In the genomic region with DNA sequence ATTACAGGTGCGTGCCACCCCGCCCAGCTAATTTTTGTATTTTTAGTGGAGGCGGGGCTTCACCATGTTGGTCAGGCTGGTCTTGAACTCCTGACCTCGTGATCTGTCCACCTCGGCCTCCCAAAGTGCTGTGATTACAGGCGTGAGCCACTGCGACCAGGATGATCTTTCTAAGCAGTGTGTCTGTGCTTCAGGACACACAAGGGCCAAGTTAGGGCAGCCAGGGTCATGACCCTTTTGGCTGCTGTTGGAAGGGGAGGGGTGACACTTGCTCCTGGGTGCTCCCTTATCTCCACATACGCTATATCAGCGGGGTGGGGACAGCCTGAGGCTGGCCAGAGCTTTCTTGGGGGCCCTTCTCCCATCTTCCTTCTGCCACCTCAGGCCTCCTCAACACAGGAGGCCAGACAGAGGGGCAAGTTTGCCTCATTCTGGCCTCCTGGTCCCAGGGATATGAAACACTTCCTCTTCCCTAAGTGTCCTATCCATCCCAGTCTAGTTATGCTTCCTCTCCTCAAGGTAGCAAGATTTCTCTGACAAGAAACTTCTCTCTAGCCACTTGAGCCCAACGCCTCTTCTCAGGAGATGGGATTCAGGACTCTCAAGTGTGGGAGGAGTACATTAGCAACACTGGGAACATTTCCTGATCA, we compare ENCODE assay signal across 12 cellular contexts. TPM values are rescaled to one million over a fixed set of nuclear protein-coding genes. Genes with fewer than 3 reads are reported as not detected.
DNase-seq lines count a peak whose midpoint lies in the region; ATAC-seq and TF ChIP-seq lines count a peak whose summit lies in the region.
"Had no signal": no experiment of that assay in that cellular context is flagged by ENCODE, and none has a peak within 500 bp of the region (broad histone marks: within the 10 kb centered on the region; RNA-seq: fewer than 3 reads in every experiment).

No MANE protein-coding gene starts in this region.

- TF ChIP-seq CTCF in DOHH2 (IDR thresholded peaks at IDR 0.05; ENCODE audit: low read depth, low read length, poor library complexity, severe bottlenecking) (no peak), osteoblast (IDR thresholded peaks at IDR 0.05; ENCODE audit: extremely low read depth, low read depth, low read length) (no peak)

- H3K27me3 ChIP-seq in DOHH2 (ENCODE audit: control insufficient read depth, low read length): no peaks in the 10 kb centered on the region
- no peaks in the 10 kb centered on the region for H3K27me3 ChIP-seq in NT2/D1 (ENCODE audit: insufficient read depth, insufficient read length)
- H3K27me3 ChIP-seq in ectodermal cell (ENCODE audit: control insufficient read depth, insufficient read depth, low read length, poor library complexity, severe bottlenecking): no peaks in the 10 kb centered on the region
- H3K27me3 ChIP-seq in osteoblast (ENCODE audit: insufficient read depth, low read length): no peaks in the 10 kb centered on the region

- DNase-seq in NT2/D1 (ENCODE audit: low read depth, low spot score): no peak
- no peak for DNase-seq in osteoblast (ENCODE audit: insufficient read length, low spot score, missing footprints)
- DNase-seq in activated naive CD4-positive, alpha-beta T cell treated with anti-CD3 and anti-CD28 coated beads, Interleukin-2, amount 50 U/mL, for 16 hours: no peak
- DNase-seq in activated CD8-positive, alpha-beta memory T cell treated with anti-CD3 and anti-CD28 coated beads for 24 hours: no peak
- no peak for DNase-seq in ureter (ENCODE audit: low spot score)
- DNase-seq: activated CD4-positive, alpha-beta memory T cell treated with anti-CD3 and anti-CD28 coated beads for 36 hours; Calu3; kidney glomerular epithelial cell; RPMI8226 had no signal

- H3K9ac ChIP-seq in NT2/D1 (ENCODE audit: insufficient read length, low read depth): peak overlapping the region; percentile 95

- H3K27ac ChIP-seq in DOHH2 (ENCODE audit: low read depth, low read length) (no peak overlapping the region), ectodermal cell (ENCODE audit: insufficient read depth, low read depth, low read length, poor library complexity, severe bottlenecking) (no peak overlapping the region), osteoblast (ENCODE audit: low read depth, low read length) (no peak overlapping the region)

- H2AFZ ChIP-seq in osteoblast (ENCODE audit: low read length): no peak overlapping the region

- peaks cover 26% of the 10 kb centered on the region for H3K4me1 ChIP-seq in DOHH2 (ENCODE audit: control insufficient read depth, low read length)
- peaks cover 13% of the 10 kb centered on the region for H3K4me1 ChIP-seq in NT2/D1 (ENCODE audit: insufficient read depth, insufficient read length)
- peaks cover 8% of the 10 kb centered on the region for H3K4me1 ChIP-seq in ectodermal cell (ENCODE audit: control insufficient read depth, insufficient read depth, low read length)
- peaks cover 27% of the 10 kb centered on the region for H3K4me1 ChIP-seq in osteoblast (ENCODE audit: insufficient read depth, low read length)

- WGBS in ectodermal cell, 2 experiments: 93 to 94% methylated on average over 10 of the region's 10 CpGs

- no peaks in the 10 kb centered on the region for H3K9me3 ChIP-seq in DOHH2 (ENCODE audit: control insufficient read depth, insufficient read depth, low read length)
- H3K9me3 ChIP-seq in NT2/D1 (ENCODE audit: insufficient read depth, low read length): no peaks in the 10 kb centered on the region
- no peaks in the 10 kb centered on the region for H3K9me3 ChIP-seq in ectodermal cell (ENCODE audit: control insufficient read depth, low read length)
- H3K9me3 ChIP-seq in osteoblast (ENCODE audit: low read depth, low read length): no peaks in the 10 kb centered on the region

- H3K9me2 ChIP-seq in DOHH2 (replicated peaks; ENCODE audit: control insufficient read depth, low read length): no peaks in the 10 kb centered on the region

- ATAC-seq in HG02759 (IDR thresholded peaks at IDR 0.05; ENCODE audit: unreplicated experiment): no peak

- H3K4me2 ChIP-seq in DOHH2 (ENCODE audit: low read length) (peak overlapping the region; percentile 99), osteoblast (ENCODE audit: insufficient read depth, low read length) (peak overlapping the region; percentile 97)

- peaks cover 4% of the 10 kb centered on the region for H3K36me3 ChIP-seq in DOHH2 (ENCODE audit: control insufficient read depth, low read length)
- peaks cover 17% of the 10 kb centered on the region for H3K36me3 ChIP-seq in NT2/D1 (ENCODE audit: insufficient read depth, insufficient read length, low read length)
- no peaks in the 10 kb centered on the region for H3K36me3 ChIP-seq in ectodermal cell (ENCODE audit: control insufficient read depth, insufficient read depth, low read length)
- H3K36me3 ChIP-seq in osteoblast (ENCODE audit: insufficient read depth, low read length): no peaks in the 10 kb centered on the region

- peaks cover 48% of the 10 kb centered on the region for H3K79me2 ChIP-seq in DOHH2 (ENCODE audit: control insufficient read depth, low read length)
- peaks cover 41% of the 10 kb centered on the region for H3K79me2 ChIP-seq in osteoblast (ENCODE audit: insufficient read depth, low read length)

- H3K4me3 ChIP-seq in DOHH2 (ENCODE audit: low read length) (peak overlapping the region; percentile 97), NT2/D1 (ENCODE audit: insufficient read length, low read depth) (peak overlapping the region; percentile 91), ectodermal cell (ENCODE audit: insufficient read depth, low read depth, low read length) (peak overlapping the region; percentile 97), osteoblast (ENCODE audit: insufficient read depth, low read length) (no peak overlapping the region)

- H4K20me1 ChIP-seq in DOHH2 (ENCODE audit: control insufficient read depth, insufficient read depth, low read depth, low read length) (0 out of 2 replicates have a peak, but pooled peaks cover 4% of the 10 kb centered on the region), osteoblast (ENCODE audit: insufficient read depth, low read length) (peaks cover 2% of the 10 kb centered on the region)

- no peaks in the 10 kb centered on the region for H3F3A ChIP-seq in DOHH2 (ENCODE audit: control insufficient read depth, insufficient read depth)

RNA-seq across cellular contexts. Expression of a gene that starts 1.9 kb away (rescaled TPM):
- 6.5 TPM for polyA plus RNA-seq in ectodermal cell (2013, experiment 1 of 4)
- 8.0 TPM for polyA plus RNA-seq in ectodermal cell (2013, experiment 2 of 4)
- polyA plus RNA-seq in ectodermal cell (2013, experiment 3 of 4): 7.2 TPM
- polyA plus RNA-seq in ectodermal cell (2013, experiment 4 of 4): 8.2 TPM
- 11.9 and 13.3 TPM in 2 replicates for total RNA-seq in osteoblast
- total RNA-seq in ureter: 13.2 TPM

RNA-seq across cellular contexts. Expression of a gene that starts 25.3 kb away (rescaled TPM):
- polyA plus RNA-seq in ectodermal cell (2013, experiment 1 of 4): 15.7 TPM
- polyA plus RNA-seq in ectodermal cell (2013, experiment 2 of 4): 16.0 TPM
- 18.6 TPM for polyA plus RNA-seq in ectodermal cell (2013, experiment 3 of 4)
- 19.7 TPM for polyA plus RNA-seq in ectodermal cell (2013, experiment 4 of 4)
- 5.4 and 6.8 TPM in 2 replicates for total RNA-seq in osteoblast
- 38.4 TPM for total RNA-seq in ureter

RNA-seq across cellular contexts. Expression of a gene that starts 28.9 kb away (rescaled TPM):
- 1,891 TPM for polyA plus RNA-seq in ectodermal cell (2013, experiment 1 of 4)
- 1,816 TPM for polyA plus RNA-seq in ectodermal cell (2013, experiment 2 of 4)
- polyA plus RNA-seq in ectodermal cell (2013, experiment 3 of 4): 1,690 TPM
- polyA plus RNA-seq in ectodermal cell (2013, experiment 4 of 4): 1,848 TPM
- total RNA-seq in osteoblast (1,103 and 1,259 TPM in 2 replicates), ureter (1,953 TPM)

RNA-seq across cellular contexts. Expression of a gene that starts 29.1 kb away (rescaled TPM):
- polyA plus RNA-seq in ectodermal cell (2013, experiment 1 of 4): 20.9 TPM
- polyA plus RNA-seq in ectodermal cell (2013, experiment 2 of 4): 18.1 TPM
- polyA plus RNA-seq in ectodermal cell (2013, experiment 3 of 4): 18.3 TPM
- 17.4 TPM for polyA plus RNA-seq in ectodermal cell (2013, experiment 4 of 4)
- total RNA-seq in osteoblast: 12.3 and 13.0 TPM in 2 replicates
- 30.4 TPM for total RNA-seq in ureter
